Comparison of ENCODE assay signal across 20 cellular contexts in genomic region chr15:99073008-99073714, GRCh38. TPM values are rescaled to one million over a fixed set of nuclear protein-coding genes. Genes with fewer than 3 reads are reported as not detected.
DNase-seq lines count a peak whose midpoint lies in the region; ATAC-seq, FAIRE-seq and TF ChIP-seq lines count a peak whose summit lies in the region.
"Had no signal": no experiment of that assay in that cellular context is flagged by ENCODE, and none has a peak within 500 bp of the region (broad histone marks: within the 10 kb centered on the region; RNA-seq: fewer than 3 reads in every experiment).

No MANE protein-coding gene starts in this region.

- no peak overlapping the region for H3K27ac ChIP-seq in GM12878 (ENCODE audit: control insufficient read depth, insufficient read depth)
- H3K27ac ChIP-seq: prostate gland, stomach, VCaP had no signal

- no peaks in the 10 kb centered on the region; the same call in 2 of the 3 replicates for H3K9me3 ChIP-seq in GM12878 (replicated peaks; ENCODE audit: control insufficient read depth, insufficient read depth, low read length)
- H3K9me3 ChIP-seq: prostate gland, stomach had no signal

- 13% methylated on average over 4 of the region's 4 CpGs for WGBS in GM12878 (ENCODE audit: insufficient coverage, insufficient replicate concordance, low lambda C conversion rate, missing lambda C conversion rate)

- H4K20me1 ChIP-seq in GM12878 (ENCODE audit: control insufficient read depth, insufficient read depth): no peaks in the 10 kb centered on the region

- no peak for TF ChIP-seq CTCF in GM12878 (IDR thresholded peaks at IDR 0.05 in 2 of 3, conservative IDR thresholded peaks at IDR 0.05 in 1 of 3; ENCODE audit: control insufficient read depth in 2 of 3, extremely low read depth in 1 of 3, insufficient read depth in 1 of 3, low read depth in 3 of 3, low read length in 3 of 3)

- DNase-seq in ELF-1 (ENCODE audit: low read depth, low spot score): peak; percentile 17
- peak; percentile 51 for DNase-seq in GM12878 (ENCODE audit: low read depth, low spot score)
- no peak for DNase-seq in middle frontal gyrus (ENCODE audit: extremely low spot score, low spot score)
- no peak for DNase-seq in NCI-H1048 (lab: John Stamatoyannopoulos, UW)
- DNase-seq: activated gamma-delta T cell treated with Interleukin-2 at 50 U/mL for 16 hours; CD8-positive, alpha-beta memory T cell; cortex of kidney; MM.1S; NCI-H2029; NCI-H524 treated with DMSO at 0.1 percent for 48 hours; stomach; SW 1271 had no signal

- TF ChIP-seq EP300 in GM12878 (IDR thresholded peaks at IDR 0.05; ENCODE audit: borderline replicate concordance in 1 of 2, control insufficient read depth in 1 of 2, low read depth in 2 of 2, low read length in 2 of 2): no peak

- FAIRE-seq in GM12878 (lab: Jason Lieb, UNC): no peak
- FAIRE-seq: urothelium cell line had no signal

- RAD21 ChIA-PET in GM12878 (lab: Charles Lee; ENCODE audit: unreplicated experiment): interaction anchor here (0.7 to 4.8 kb wide), 7 partner anchors 12 to 554 kb away, joined by 3 to 53 read pairs (median 16); no protein-coding TSS in a partner anchor

- TF ChIP-seq RAD21 in GM12878 (IDR thresholded peaks at IDR 0.05; ENCODE audit: insufficient read depth, low read depth, low read length): no peak

- ATAC-seq in GM19324 (IDR thresholded peaks at IDR 0.05; ENCODE audit: low FRiP score, unreplicated experiment): peak; percentile 57
- ATAC-seq in HG03175 (IDR thresholded peaks at IDR 0.05; ENCODE audit: unreplicated experiment): peak; percentile 46
- peak; percentile 58 for ATAC-seq in GM12878
- no peak for ATAC-seq in HG03342 (IDR thresholded peaks at IDR 0.05; ENCODE audit: unreplicated experiment)
- no peak for ATAC-seq in HG02981 (IDR thresholded peaks at IDR 0.05; ENCODE audit: unreplicated experiment)

- POLR2A ChIA-PET in GM12878 (lab: Charles Lee): interaction anchor here (0.6 to 1.3 kb wide), 3 partner anchors 10 to 16 kb away, joined by 3 to 5 read pairs (median 4); no protein-coding TSS in a partner anchor

- intact Hi-C loops in GM12878 (cut with micrococcal nuclease; ENCODE audit: unreplicated experiment): no loop called here

- peak overlapping the region; percentile 42; the same call in 1 of the 2 replicates for H3K4me2 ChIP-seq in GM12878 (ENCODE audit: control insufficient read depth, insufficient read depth)

- H3K9ac ChIP-seq in GM12878 (ENCODE audit: control insufficient read depth, insufficient read depth, low read length): no peak overlapping the region

- H2AFZ ChIP-seq in GM12878 (ENCODE audit: control insufficient read depth, low read depth, low read length): peak overlapping the region; percentile 55

- no peaks in the 10 kb centered on the region for H3K36me3 ChIP-seq in GM12878 (ENCODE audit: control insufficient read depth in 2 of 2, insufficient read depth in 2 of 2, low read length in 1 of 2)
- H3K36me3 ChIP-seq: prostate gland, stomach had no signal

- in situ Hi-C loops in GM12878 (cut with MboI): loop anchor here (10.0 kb wide), 1 partner anchor 418 kb away; no protein-coding TSS in a partner anchor

- BruUV-seq in GM12878 (replicated peaks; lab: Mats Ljungman, UMichigan): no TSS peak

- H3K27me3 ChIP-seq in GM12878 (replicated peaks in 1 of 2; ENCODE audit: control insufficient read depth in 2 of 2, insufficient read depth in 2 of 2, low read length in 1 of 2): no peaks in the 10 kb centered on the region
- H3K27me3 ChIP-seq: stomach had no signal

- no peaks in the 10 kb centered on the region for H3K79me2 ChIP-seq in GM12878 (ENCODE audit: control insufficient read depth, insufficient read depth, low read length)

- TF ChIP-seq POLR2A in GM12878 (IDR thresholded peaks at IDR 0.05; ENCODE audit: low read depth, low read length): no peak

- SMC1A ChIA-PET in GM12878 (lab: Charles Lee; ENCODE audit: uncharacterized antibody, unreplicated experiment): interaction anchor here (0.6 to 8.1 kb wide), 9 partner anchors 14 to 554 kb away, joined by 3 to 86 read pairs (median 3); no protein-coding TSS in a partner anchor

- H3K4me3 ChIP-seq in GM12878: no peak overlapping the region
- H3K4me3 ChIP-seq: lung, prostate gland, stomach had no signal

- CTCF ChIA-PET in GM12878 (lab: Yijun Ruan, JAX): interaction anchor here (1.1 to 5.6 kb wide), 7 partner anchors 10 to 553 kb away, joined by 3 to 55 read pairs (median 7); no protein-coding TSS in a partner anchor

- H3K4me1 ChIP-seq in GM12878 (ENCODE audit: control insufficient read depth, insufficient read depth, low read length): peaks cover 7% of the 10 kb centered on the region
- H3K4me1 ChIP-seq: prostate gland had no signal

TF ChIP-seq in GM12878, 131 proteins besides CTCF, POLR2A, EP300 and RAD21 (continues in another document):
- peak; percentile 65 for TF ChIP-seq USF1 (IDR thresholded peaks at IDR 0.05; ENCODE audit: borderline replicate concordance, extremely low read length, insufficient read depth, low read depth, low read length)
- TF ChIP-seq NFIC (IDR thresholded peaks at IDR 0.05; ENCODE audit: low read depth, low read length): no peak
- peak; percentile 48; the same call in 1 of the 2 replicates for TF ChIP-seq RELB (IDR thresholded peaks at IDR 0.05; ENCODE audit: low read depth)
- TF ChIP-seq SPI1 (IDR thresholded peaks at IDR 0.05; ENCODE audit: borderline replicate concordance, insufficient read depth, low read depth, low read length): peak; percentile 69; the same call in 1 of the 2 replicates
- no peak for TF ChIP-seq BRCA1 (IDR thresholded peaks at IDR 0.05; ENCODE audit: low read depth, low read length)
- peak in 1 of 2 experiments; percentile 19; a peak in 1 of 4 replicates for TF ChIP-seq IKZF2 (IDR thresholded peaks at IDR 0.05)
- TF ChIP-seq ELK1 (IDR thresholded peaks at IDR 0.05; ENCODE audit: low read depth, low read length): no peak

RNA-seq across cellular contexts. Expression of gene SYNM, which starts 31.7 kb away (rescaled TPM):
- 1.1 and 1.5 TPM in 2 replicates for total RNA-seq in GM12878 (2013; cell fraction: nucleolus; rRNA removed)
- total RNA-seq in GM12878 (2014; rRNA removed) (0.90 and 0.93 TPM in 2 replicates), GM12878 (2014; rRNA removed; fragmentation: Illumina TruSeq; extraction: Trizol) (0.83 and 0.89 TPM in 2 replicates), GM12878 (2021) (1.1 and 1.4 TPM in 2 replicates)
- polyA plus RNA-seq in GM12878 (2011; ENCODE audit: low read depth): 0.71 TPM
- polyA plus RNA-seq in GM12878 (2011; rRNA removed) (0.05 and 0.06 TPM in 2 replicates), GM12878 (2014; fragmentation: Illumina TruSeq; extraction: Trizol) (0.71 and 1.0 TPM in 2 replicates), GM12878 (2014; fragmentation: Nextera tagmentation; extraction: Ambion mirVana) (under 1 TPM; 0.14 to 0.31 TPM), GM12878 (2014; rRNA removed) (0.89 and 0.90 TPM in 2 replicates), GM12878 (2016; fragmentation: Nextera tagmentation; extraction: Ambion mirVana) (under 1 TPM in 1 of 2 experiments, not detected in 1; 0.23 TPM)
- 0.03 and 0.04 TPM in 2 replicates for polyA plus RNA-seq in GM12878 (2011; cell fraction: cytosol; rRNA removed)
- 0.12 and 0.15 TPM in 2 replicates for polyA plus RNA-seq in GM12878 (2011; cell fraction: nucleus; rRNA removed)
- 1.0 and 1.2 TPM in 2 replicates for polyA plus RNA-seq in GM12878 (2012)
- polyA minus RNA-seq in GM12878 (2011; rRNA and poly(A)+ RNA removed): 0.07 and 0.10 TPM in 2 replicates
- 0.21 TPM in 1 of 2 replicates, not detected in the other for polyA minus RNA-seq in GM12878 (2011; cell fraction: cytosol; rRNA and poly(A)+ RNA removed)
- polyA minus RNA-seq in GM12878 (2011; cell fraction: nucleus; rRNA and poly(A)+ RNA removed): 0.10 and 0.12 TPM in 2 replicates

Comparison
In these comparisons a context has a peak if more than half of its experiments do, and no peak if none do; other contexts are left out.
1. DNase-seq: peak in ELF-1 (single experiment) and GM12878 (single experiment); none in middle frontal gyrus (single experiment) and NCI-H1048 (single experiment).
2. ATAC-seq: peak in GM19324 (single experiment), HG03175 (single experiment) and GM12878 (single experiment); none in HG03342 (single experiment) and HG02981 (single experiment).